1 cellular context compared by ENCODE assay signal in genomic region chr2:208025037-208025813, GRCh38.
TF ChIP-seq lines count a peak whose summit lies in the region.

TSS of gene PLEKHM3 (minus strand) at chr2:208025527. CDS start at chr2:208001639, 23,888 bp downstream.

TF ChIP-seq in GM12878, 131 proteins besides CTCF, POLR2A, EP300 and RAD21 (continued from another document):
- TF ChIP-seq NKRF (conservative IDR thresholded peaks at IDR 0.05) (peak; percentile 84), HCFC1 (IDR thresholded peaks at IDR 0.05; ENCODE audit: low read length) (peak; percentile 76), ZNF24 (IDR thresholded peaks at IDR 0.05) (0 out of 2 replicates have a peak, but pooled peaks have one; percentile 68), ZNF687 (IDR thresholded peaks at IDR 0.05) (peak; percentile 65; the same call in 1 of the 2 replicates), MTA3 (IDR thresholded peaks at IDR 0.05; ENCODE audit: borderline replicate concordance, low read length) (no peak), PAX5 (IDR thresholded peaks at IDR 0.05; ENCODE audit: borderline replicate concordance, low read depth, low read length) (0 out of 2 replicates have a peak, but pooled peaks have one; percentile 58), ELK1 (IDR thresholded peaks at IDR 0.05; ENCODE audit: low read depth, low read length) (0 out of 2 replicates have a peak, but pooled peaks have one; percentile 28), YY1 (IDR thresholded peaks at IDR 0.05; ENCODE audit: low read depth, low read length) (peak; percentile 89), BHLHE40 (IDR thresholded peaks at IDR 0.05; ENCODE audit: borderline replicate concordance in 1 of 2, low read depth in 2 of 2, low read length in 1 of 2) (peak; percentile 20 to 58; a peak in 3 of 4 replicates), POLR2AphosphoS5 (IDR thresholded peaks at IDR 0.05; ENCODE audit: low read length) (peak; percentile 79), CBFB (IDR thresholded peaks at IDR 0.05; ENCODE audit: low read depth) (peak; percentile 81), LARP7 (IDR thresholded peaks at IDR 0.05) (peak; percentile 78), MEF2A (IDR thresholded peaks at IDR 0.05; ENCODE audit: insufficient read depth, low read depth, low read length) (no peak; the same call in none of the 2 replicates), NR2C1 (IDR thresholded peaks at IDR 0.05) (peak; percentile 36; the same call in 1 of the 2 replicates), SMAD1 (IDR thresholded peaks at IDR 0.05; ENCODE audit: low read depth, partially characterized antibody) (peak; percentile 28), TCF3 (IDR thresholded peaks at IDR 0.05; ENCODE audit: borderline replicate concordance, insufficient read depth, low read depth, low read length) (no peak), ZBTB40 (IDR thresholded peaks at IDR 0.05; ENCODE audit: borderline replicate concordance) (peak; percentile 97), RB1 (IDR thresholded peaks at IDR 0.05; ENCODE audit: borderline replicate concordance) (peak; percentile 95; the same call in 1 of the 2 replicates), BCL11A (IDR thresholded peaks at IDR 0.05; ENCODE audit: low read depth, low read length) (no peak), RUNX3 (IDR thresholded peaks at IDR 0.05; ENCODE audit: low read length) (peak; percentile 83), IKZF1 (conservative IDR thresholded peaks at IDR 0.05) (peak; percentile 84), BCL3 (IDR thresholded peaks at IDR 0.05; ENCODE audit: borderline replicate concordance, insufficient read depth, low read depth, low read length, poor library complexity, severe bottlenecking) (no peak), ATF7 (IDR thresholded peaks at IDR 0.05; ENCODE audit: low read depth) (no peak), POU2F2 (IDR thresholded peaks at IDR 0.05; ENCODE audit: borderline replicate concordance, low read depth, low read length) (peak; percentile 88; the same call in 2 of the 3 replicates), RELA (IDR thresholded peaks at IDR 0.05; ENCODE audit: borderline replicate concordance, partially characterized antibody) (peak; percentile 58), CREB1 (IDR thresholded peaks at IDR 0.05; ENCODE audit: low read depth) (peak; percentile 60; the same call in 1 of the 2 replicates)
TF ChIP-seq in GM12878: peak in this region for 63.
